Comparison of ENCODE assay signal across 15 cellular contexts in genomic region chr12:29545102-29545467, GRCh38.
DNase-seq lines count a peak whose midpoint lies in the region; ATAC-seq lines count a peak whose summit lies in the region.
"Had no signal": no experiment of that assay in that cellular context is flagged by ENCODE, and none has a peak within 500 bp of the region (broad histone marks: within the 10 kb centered on the region; RNA-seq: fewer than 3 reads in every experiment).

No MANE protein-coding gene starts in this region.

- DNase-seq in putamen (ENCODE audit: low spot score) (no peak), foreskin melanocyte (no peak), NCI-H1417 (lab: John Stamatoyannopoulos, UW) (no peak)
- no peak for DNase-seq in activated naive CD4-positive, alpha-beta T cell treated with anti-CD3 and anti-CD28 coated beads, Interleukin-2, amount 50 U/mL, for 16 hours
- DNase-seq: activated naive CD8-positive, alpha-beta T cell treated with anti-CD3 and anti-CD28 coated beads, Interleukin-2, amount 10 ng/mL, durations not matched to agents 7 days and 5 days; central memory CD4-positive, alpha-beta T cell; islet precursor cell; NCI-H2227 treated with DMSO at 0.1 percent for 48 hours; OCI-M1; stimulated activated CD4-positive, alpha-beta T cell treated with anti-CD3 and anti-CD28 coated beads, Interleukin-1b, Interleukin-23, amount 100 ng/mL, for 48 hours; upper lobe of left lung had no signal

- peak; percentile 86 for ATAC-seq in GM18502 (IDR thresholded peaks at IDR 0.05; ENCODE audit: poor library complexity, unreplicated experiment)
- ATAC-seq in GM19455 (IDR thresholded peaks at IDR 0.05; ENCODE audit: unreplicated experiment), result peak; percentile 65
- peak; percentile 82 for ATAC-seq in HG02678 (IDR thresholded peaks at IDR 0.05; ENCODE audit: unreplicated experiment)
- ATAC-seq in HG03432 (IDR thresholded peaks at IDR 0.05; ENCODE audit: unreplicated experiment), result peak; percentile 90
